Comparison of ENCODE assay signal across 27 cellular contexts in genomic region chr18:30713299-30713698, GRCh38.
"Had no signal": no experiment of that assay in that cellular context is flagged by ENCODE, and none has a peak within 500 bp of the region (broad histone marks: within the 10 kb centered on the region; RNA-seq: fewer than 3 reads in every experiment).

No MANE protein-coding gene starts in this region.

- H3K4me1 ChIP-seq: Peyer's patch, SJSA1 had no signal

- DNase-seq: Karpas-422, MM.1S, MV-4-11, NCI-H1092, NCI-H1105, NCI-H1417 treated with DMSO at 0.1 percent for 48 hours, NCI-H1436 treated with DMSO at 0.1 percent for 48 hours, NCI-H1694 treated with DMSO at 0.1 percent for 48 hours, NCI-H187 treated with DMSO at 0.1 percent for 48 hours, NCI-H2029, NCI-H2081, NCI-H2171 treated with DMSO at 0.1 percent for 48 hours, NCI-H2227 treated with DMSO at 0.1 percent for 48 hours, NCI-H345, NCI-H446, NCI-H510A treated with DMSO at 0.1 percent for 48 hours, NCI-H524 treated with DMSO at 0.1 percent for 48 hours, NCI-H526 treated with DMSO at 0.1 percent for 48 hours, NCI-H774, Peyer's patch, Right ventricle myocardium superior, RPMI8226, SHP77 treated with DMSO at 0.1 percent for 48 hours, SK-N-SH, SW 1271, T-helper 1 cell had no signal

- H3K9me2 ChIP-seq: SK-N-SH had no signal

- H3K27ac ChIP-seq: Peyer's patch, SJSA1 had no signal

- H3K27me3 ChIP-seq: Peyer's patch, SJSA1 had no signal

- H3K4me3 ChIP-seq: Peyer's patch, SJSA1 had no signal

- H3K9me3 ChIP-seq: Peyer's patch, SJSA1, SK-N-SH had no signal

- H3K36me3 ChIP-seq: Peyer's patch, SJSA1 had no signal

- H3K4me2 ChIP-seq: SK-N-SH had no signal
